ENCODE assay signal across 1 cellular context in genomic region chr16:4371481-4372314, GRCh38.
TF ChIP-seq lines count a peak whose summit lies in the region.

Gene VASN, plus strand, starts transcription at chr16:4371848. Its CDS starts 9,030 bp downstream, at chr16:4380878.

TF ChIP-seq in GM23338, 12 proteins besides CTCF, POLR2A, EP300 and RAD21 (continued from another document):
- no peak for TF ChIP-seq ETS1 (IDR thresholded peaks at IDR 0.05)
- no peak for TF ChIP-seq EZH2phosphoT487 (IDR thresholded peaks at IDR 0.05; ENCODE audit: unreplicated experiment)
- TF ChIP-seq NANOG (IDR thresholded peaks at IDR 0.05; ENCODE audit: borderline replicate concordance), result no peak
- no peak for TF ChIP-seq ZNF331 (CRISPR knock-in tag; IDR thresholded peaks at IDR 0.05; ENCODE audit: low read depth)
- no peak for TF ChIP-seq ZNF462 (CRISPR knock-in tag; IDR thresholded peaks at IDR 0.05)
